In genomic region chr5:36877667-36878420, GRCh38 we compare ENCODE assay signal across 1 cellular context.
TF ChIP-seq lines count a peak whose summit lies in the region.

No MANE protein-coding gene starts in this region.

TF ChIP-seq in K562, 482 proteins besides CTCF, POLR2A, EP300 and RAD21 (continued from another document and continues in another):
- TF ChIP-seq CUX1 (CRISPR knock-in tag; IDR thresholded peaks at IDR 0.05): no peak
- TF ChIP-seq ZBTB7A (IDR thresholded peaks at IDR 0.05; ENCODE audit: borderline replicate concordance, control insufficient read depth, low read depth, low read length): no peak
- TF ChIP-seq ZZZ3 (IDR thresholded peaks at IDR 0.05): no peak
- TF ChIP-seq IRF2 (CRISPR knock-in tag; IDR thresholded peaks at IDR 0.05): no peak
- TF ChIP-seq JUN (IDR thresholded peaks at IDR 0.05; ENCODE audit: borderline replicate concordance, low read depth, low read length): no peak
- TF ChIP-seq JUN (CRISPR knock-in tag; IDR thresholded peaks at IDR 0.05; ENCODE audit: borderline replicate concordance): no peak
- TF ChIP-seq XRCC5 (IDR thresholded peaks at IDR 0.05; ENCODE audit: low read depth, low read length): no peak
- no peak for TF ChIP-seq C11orf30 (IDR thresholded peaks at IDR 0.05; ENCODE audit: low read depth)
- TF ChIP-seq YBX1 (IDR thresholded peaks at IDR 0.05): no peak
- TF ChIP-seq ZNF277 (CRISPR knock-in tag; IDR thresholded peaks at IDR 0.05; ENCODE audit: borderline replicate concordance): no peak
- TF ChIP-seq SIRT6 (IDR thresholded peaks at IDR 0.05; ENCODE audit: low read depth, low read length): no peak
- TF ChIP-seq BDP1 (IDR thresholded peaks at IDR 0.05; ENCODE audit: insufficient read depth, insufficient read length): no peak
- no peak for TF ChIP-seq ZFP1 (CRISPR knock-in tag; IDR thresholded peaks at IDR 0.05)
- no peak for TF ChIP-seq KDM2B (CRISPR knock-in tag; IDR thresholded peaks at IDR 0.05)
- TF ChIP-seq E2F1 (CRISPR knock-in tag; IDR thresholded peaks at IDR 0.05): no peak
- no peak for TF ChIP-seq HDGF (IDR thresholded peaks at IDR 0.05)
- no peak for TF ChIP-seq ZNF174 (CRISPR knock-in tag; IDR thresholded peaks at IDR 0.05)
- peak; percentile 48; the same call in 1 of the 2 replicates for TF ChIP-seq NR2C1 (IDR thresholded peaks at IDR 0.05)
- no peak for TF ChIP-seq NR2C1 (tag; IDR thresholded peaks at IDR 0.05)
- TF ChIP-seq HDAC8 (tag; IDR thresholded peaks at IDR 0.05): no peak
- TF ChIP-seq SOX6 (IDR thresholded peaks at IDR 0.05): no peak
- TF ChIP-seq NUFIP1 (IDR thresholded peaks at IDR 0.05; ENCODE audit: partially characterized antibody): no peak
- no peak for TF ChIP-seq ZBTB26 (CRISPR knock-in tag; IDR thresholded peaks at IDR 0.05)
- no peak for TF ChIP-seq MBD1 (CRISPR knock-in tag; IDR thresholded peaks at IDR 0.05)
- TF ChIP-seq DIDO1 (tag; IDR thresholded peaks at IDR 0.05; ENCODE audit: low read depth): no peak
- no peak for TF ChIP-seq GTF2E2 (tag; IDR thresholded peaks at IDR 0.05)
- TF ChIP-seq ARHGAP35 (IDR thresholded peaks at IDR 0.05; ENCODE audit: partially characterized antibody): no peak
- TF ChIP-seq MNT (conservative IDR thresholded peaks at IDR 0.05): peak in 1 of 2 experiments; percentile 35; a peak in 1 of 4 replicates
- TF ChIP-seq REST (CRISPR knock-in tag; IDR thresholded peaks at IDR 0.05; ENCODE audit: low read depth): no peak
- TF ChIP-seq ZNF77 (CRISPR knock-in tag; IDR thresholded peaks at IDR 0.05): no peak
- TF ChIP-seq STAT5A (IDR thresholded peaks at IDR 0.05; ENCODE audit: borderline replicate concordance, low read length): no peak
- no peak for TF ChIP-seq ETS1 (conservative IDR thresholded peaks at IDR 0.05; ENCODE audit: control insufficient read depth, low read depth, low read length)
- TF ChIP-seq ID3 (CRISPR knock-in tag; IDR thresholded peaks at IDR 0.05): no peak
- TF ChIP-seq ID3 (tag; IDR thresholded peaks at IDR 0.05): no peak
- no peak for TF ChIP-seq HNRNPK (IDR thresholded peaks at IDR 0.05; ENCODE audit: low read depth, low read length, poor library complexity, severe bottlenecking)
- peak; percentile 48 for TF ChIP-seq CHD1 (IDR thresholded peaks at IDR 0.05; ENCODE audit: low read length)
- TF ChIP-seq CXXC5 (CRISPR knock-in tag; IDR thresholded peaks at IDR 0.05): no peak
- no peak for TF ChIP-seq ZNF444 (CRISPR knock-in tag; IDR thresholded peaks at IDR 0.05)
- TF ChIP-seq PML (IDR thresholded peaks at IDR 0.05; ENCODE audit: low read length): peak; percentile 37; the same call in 1 of the 2 replicates
- TF ChIP-seq GTF2B (IDR thresholded peaks at IDR 0.05; ENCODE audit: extremely low read depth, insufficient read length): no peak
- peak in 1 of 2 experiments; percentile 48; a peak in 1 of 4 replicates for TF ChIP-seq FOXK2 (conservative IDR thresholded peaks at IDR 0.05 in 1 of 2, IDR thresholded peaks at IDR 0.05 in 1 of 2; ENCODE audit: low read depth in 2 of 2)
- no peak for TF ChIP-seq CBFA2T3 (IDR thresholded peaks at IDR 0.05)
- no peak for TF ChIP-seq HMGXB4 (CRISPR knock-in tag; IDR thresholded peaks at IDR 0.05)
- TF ChIP-seq NRF1 (conservative IDR thresholded peaks at IDR 0.05 in 1 of 2, IDR thresholded peaks at IDR 0.05 in 1 of 2): no peak
- TF ChIP-seq KHSRP (IDR thresholded peaks at IDR 0.05): no peak
- no peak for TF ChIP-seq MCM3 (IDR thresholded peaks at IDR 0.05)
